ENCODE assay signal across 1 cellular context in genomic region chr6:16019462-16019861, GRCh38.
TF ChIP-seq lines count a peak whose summit lies in the region.

No MANE protein-coding gene starts in this region.

TF ChIP-seq in K562, 482 proteins besides CTCF, POLR2A, EP300 and RAD21 (continued from another document and continues in another):
- TF ChIP-seq SFPQ (IDR thresholded peaks at IDR 0.05; ENCODE audit: low read depth, low read length) = no peak
- no peak for TF ChIP-seq HDAC2 (IDR thresholded peaks at IDR 0.05)
- no peak for TF ChIP-seq GATAD2A (IDR thresholded peaks at IDR 0.05)
- no peak for TF ChIP-seq XRCC5 (IDR thresholded peaks at IDR 0.05; ENCODE audit: low read depth, low read length)
- 0 out of 2 replicates have a peak, but pooled peaks have one; percentile 34 for TF ChIP-seq ZBTB26 (CRISPR knock-in tag; IDR thresholded peaks at IDR 0.05)
- no peak for TF ChIP-seq CHAMP1 (IDR thresholded peaks at IDR 0.05)
- TF ChIP-seq ZBTB43 (CRISPR knock-in tag; IDR thresholded peaks at IDR 0.05) = no peak
- TF ChIP-seq ZNF592 (IDR thresholded peaks at IDR 0.05) = no peak
- no peak for TF ChIP-seq TGIF2 (CRISPR knock-in tag; IDR thresholded peaks at IDR 0.05)
- TF ChIP-seq RNF219 (CRISPR knock-in tag; IDR thresholded peaks at IDR 0.05) = no peak
- peak; percentile 59; the same call in 1 of the 2 replicates for TF ChIP-seq DNMT1 (IDR thresholded peaks at IDR 0.05)
- TF ChIP-seq CHD7 (IDR thresholded peaks at IDR 0.05; ENCODE audit: low read depth, low read length) = no peak
- TF ChIP-seq FIP1L1 (IDR thresholded peaks at IDR 0.05; ENCODE audit: low read depth, low read length, poor library complexity, severe bottlenecking) = no peak
- TF ChIP-seq CREB1 (IDR thresholded peaks at IDR 0.05) = no peak
- TF ChIP-seq CREB1 (CRISPR knock-in tag; IDR thresholded peaks at IDR 0.05) = no peak
- 0 out of 2 replicates have a peak, but pooled peaks have one; percentile 63 for TF ChIP-seq THRB (CRISPR knock-in tag; conservative IDR thresholded peaks at IDR 0.05)
- TF ChIP-seq HDAC8 (tag; IDR thresholded peaks at IDR 0.05) = no peak
